Comparison of ENCODE assay signal across 28 cellular contexts in the genomic region with DNA sequence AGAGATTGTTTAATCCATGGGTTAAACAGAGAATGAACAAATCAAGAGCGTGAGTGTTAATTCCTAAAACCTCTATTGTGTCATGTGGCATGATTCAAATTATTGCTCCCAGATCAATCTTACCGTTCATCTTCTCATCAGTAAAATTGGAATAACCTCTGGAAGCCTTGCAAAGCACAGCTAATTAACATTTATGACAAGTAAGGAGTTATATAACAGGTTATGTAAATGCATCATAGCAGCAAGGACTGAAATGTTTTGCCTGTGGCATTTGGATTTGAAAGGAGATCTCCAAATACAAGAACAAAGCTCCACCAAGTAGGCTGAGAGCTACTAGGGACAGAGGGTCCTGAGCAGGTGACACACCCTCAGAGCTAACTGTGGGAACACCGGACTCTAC.
"Had no signal": no experiment of that assay in that cellular context is flagged by ENCODE, and none has a peak within 500 bp of the region (broad histone marks: within the 10 kb centered on the region; RNA-seq: fewer than 3 reads in every experiment).

No MANE protein-coding gene starts in this region.

- H3K27ac ChIP-seq: left lung, lower lobe of right lung, neural progenitor cell, neutrophil, ovary, skin epidermis, stomach, suprapubic skin, thoracic aorta, tibial artery, upper lobe of right lung had no signal

- ATAC-seq: left colon; left lung; lower lobe of right lung; naive thymus-derived CD8-positive, alpha-beta T cell; stimulated activated naive B cell treated with anti-CD40 and anti-IgM and Interleukin-4, amounts not matched to agents 10 μg/mL and 1 μg/mL and 100 μg/mL, for 72 hours; stimulated activated naive CD8-positive, alpha-beta T cell treated with anti-CD3 and anti-CD28 coated beads, Interleukin-15, Interleukin-2, amounts not matched to agents 100 U/mL and 50 U/mL, for 24 hours; upper lobe of right lung had no signal

- H3K36me3 Mint-ChIP-seq: immature natural killer cell; naive thymus-derived CD8-positive, alpha-beta T cell; neural progenitor cell; stimulated activated naive B cell treated with anti-CD40 and anti-IgM and Interleukin-4, amounts not matched to agents 10 μg/mL and 1 μg/mL and 100 μg/mL, for 72 hours had no signal

- H3K9me3 Mint-ChIP-seq: neural progenitor cell had no signal

- H3K4me1 Mint-ChIP-seq: immature natural killer cell; neural progenitor cell; stimulated activated naive B cell treated with anti-CD40 and anti-IgM and Interleukin-4, amounts not matched to agents 10 μg/mL and 1 μg/mL and 100 μg/mL, for 72 hours had no signal

- DNase-seq: immature natural killer cell; kidney; left colon; left lung; lower lobe of right lung; mammary epithelial cell; naive thymus-derived CD8-positive, alpha-beta T cell; occipital lobe; ovary; retina; right cardiac atrium; stimulated activated CD4-positive, alpha-beta T cell treated with anti-CD3 and anti-CD28 coated beads, Interleukin-12 subunit alpha, Interleukin-12 subunit beta, amount 100 ng/mL, for 4 hours; stimulated activated CD4-positive, alpha-beta T cell treated with anti-CD3 and anti-CD28 coated beads, Interleukin-15, amount 100 ng/mL, for 24 hours; stimulated activated CD4-positive, alpha-beta T cell treated with anti-CD3 and anti-CD28 coated beads, Interleukin-2, amount 100 ng/mL, for 24 hours; stimulated activated CD4-positive, alpha-beta T cell treated with anti-CD3 and anti-CD28 coated beads, Interleukin-4, amount 100 ng/mL, for 1 hour; stimulated activated naive B cell treated with anti-CD40 and anti-IgM and Interleukin-4, amounts not matched to agents 10 μg/mL and 1 μg/mL and 100 μg/mL, for 72 hours; stimulated activated naive CD8-positive, alpha-beta T cell treated with anti-CD3 and anti-CD28 coated beads, Interleukin-15, Interleukin-2, amounts not matched to agents 100 U/mL and 50 U/mL, for 24 hours; stomach; tibial artery; trophoblast cell; upper lobe of right lung had no signal

- H3K27ac Mint-ChIP-seq: immature natural killer cell; naive thymus-derived CD8-positive, alpha-beta T cell; nephron; neural progenitor cell; progenitor cell of endocrine pancreas; stimulated activated naive B cell treated with anti-CD40 and anti-IgM and Interleukin-4, amounts not matched to agents 10 μg/mL and 1 μg/mL and 100 μg/mL, for 72 hours had no signal

- H3K4me3 Mint-ChIP-seq: immature natural killer cell; naive thymus-derived CD8-positive, alpha-beta T cell; nephron; neural progenitor cell; stimulated activated naive B cell treated with anti-CD40 and anti-IgM and Interleukin-4, amounts not matched to agents 10 μg/mL and 1 μg/mL and 100 μg/mL, for 72 hours had no signal
